In genomic region chr5:14569948-14570691, GRCh38 we compare ENCODE assay signal across 1 cellular context.
A peak's percentile ranks its signal among the peaks of the same experiment; 100 is the strongest.
TF ChIP-seq lines count a peak whose summit lies in the region.

No MANE protein-coding gene starts in this region.

TF ChIP-seq in HepG2, 621 proteins besides CTCF, POLR2A, EP300 and RAD21 (continued from another document and continues in another):
- TF ChIP-seq MXI1 (IDR thresholded peaks at IDR 0.05; ENCODE audit: borderline replicate concordance, low read depth, low read length), result peak; percentile 53; the same call in 1 of the 3 replicates
- TF ChIP-seq, protein P1, sequence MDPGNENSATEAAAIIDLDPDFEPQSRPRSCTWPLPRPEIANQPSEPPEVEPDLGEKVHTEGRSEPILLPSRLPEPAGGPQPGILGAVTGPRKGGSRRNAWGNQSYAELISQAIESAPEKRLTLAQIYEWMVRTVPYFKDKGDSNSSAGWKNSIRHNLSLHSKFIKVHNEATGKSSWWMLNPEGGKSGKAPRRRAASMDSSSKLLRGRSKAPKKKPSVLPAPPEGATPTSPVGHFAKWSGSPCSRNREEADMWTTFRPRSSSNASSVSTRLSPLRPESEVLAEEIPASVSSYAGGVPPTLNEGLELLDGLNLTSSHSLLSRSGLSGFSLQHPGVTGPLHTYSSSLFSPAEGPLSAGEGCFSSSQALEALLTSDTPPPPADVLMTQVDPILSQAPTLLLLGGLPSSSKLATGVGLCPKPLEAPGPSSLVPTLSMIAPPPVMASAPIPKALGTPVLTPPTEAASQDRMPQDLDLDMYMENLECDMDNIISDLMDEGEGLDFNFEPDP (CRISPR knock-in tag; conservative IDR thresholded peaks at IDR 0.05), result no peak
- no peak for TF ChIP-seq LCORL (IDR thresholded peaks at IDR 0.05)
- TF ChIP-seq LCORL (CRISPR knock-in tag; IDR thresholded peaks at IDR 0.05), result peak; percentile 50; the same call in 1 of the 2 replicates
- no peak for TF ChIP-seq ZNF496 (CRISPR knock-in tag; IDR thresholded peaks at IDR 0.05; ENCODE audit: insufficient replicate concordance)
- TF ChIP-seq ZNF674 (CRISPR knock-in tag; IDR thresholded peaks at IDR 0.05; ENCODE audit: low read depth), result no peak
- TF ChIP-seq ZNF652 (CRISPR knock-in tag; IDR thresholded peaks at IDR 0.05; ENCODE audit: borderline replicate concordance, low read depth), result peak; percentile 65; the same call in 1 of the 2 replicates
- no peak for TF ChIP-seq ZNF350 (CRISPR knock-in tag; IDR thresholded peaks at IDR 0.05; ENCODE audit: borderline replicate concordance, low read depth)
- TF ChIP-seq HNF4A (CRISPR knock-in tag; IDR thresholded peaks at IDR 0.05), result 0 out of 2 replicates have a peak, but pooled peaks have one; percentile 12
- no peak for TF ChIP-seq DR1 (CRISPR knock-in tag; IDR thresholded peaks at IDR 0.05)
- no peak for TF ChIP-seq ZNF275 (CRISPR knock-in tag; IDR thresholded peaks at IDR 0.05; ENCODE audit: borderline replicate concordance)
- no peak for TF ChIP-seq KLF11 (CRISPR knock-in tag; IDR thresholded peaks at IDR 0.05)
- no peak for TF ChIP-seq DNMT3B (CRISPR knock-in tag; conservative IDR thresholded peaks at IDR 0.05)
- peak; percentile 41; the same call in 1 of the 2 replicates for TF ChIP-seq CEBPG (CRISPR knock-in tag; IDR thresholded peaks at IDR 0.05)
- peak; percentile 93 for TF ChIP-seq NR2F6 (IDR thresholded peaks at IDR 0.05)
- peak; percentile 97 for TF ChIP-seq NR2F6 (CRISPR knock-in tag; IDR thresholded peaks at IDR 0.05)
- TF ChIP-seq MAFF (IDR thresholded peaks at IDR 0.05; ENCODE audit: low read depth, low read length), result peak; percentile 71
- peak; percentile 93 for TF ChIP-seq HHEX (CRISPR knock-in tag; IDR thresholded peaks at IDR 0.05)
- no peak for TF ChIP-seq ZFYVE20 (CRISPR knock-in tag; IDR thresholded peaks at IDR 0.05; ENCODE audit: borderline replicate concordance, low read depth)
- no peak for TF ChIP-seq HIVEP1 (CRISPR knock-in tag; IDR thresholded peaks at IDR 0.05)
- TF ChIP-seq, protein P2, sequence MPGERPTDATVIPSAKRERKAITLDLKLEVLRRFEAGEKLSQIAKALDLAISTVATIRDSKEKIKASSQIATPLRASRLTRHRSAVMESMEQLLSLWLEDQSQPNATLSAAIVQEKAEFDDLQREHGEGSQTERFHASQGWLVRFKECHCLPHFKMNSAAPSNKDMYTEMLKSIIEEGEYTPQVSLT (CRISPR knock-in tag; IDR thresholded peaks at IDR 0.05; ENCODE audit: borderline replicate concordance, low read depth), result no peak
- TF ChIP-seq ZZZ3 (CRISPR knock-in tag; IDR thresholded peaks at IDR 0.05; ENCODE audit: borderline replicate concordance), result no peak
- TF ChIP-seq, protein P3, sequence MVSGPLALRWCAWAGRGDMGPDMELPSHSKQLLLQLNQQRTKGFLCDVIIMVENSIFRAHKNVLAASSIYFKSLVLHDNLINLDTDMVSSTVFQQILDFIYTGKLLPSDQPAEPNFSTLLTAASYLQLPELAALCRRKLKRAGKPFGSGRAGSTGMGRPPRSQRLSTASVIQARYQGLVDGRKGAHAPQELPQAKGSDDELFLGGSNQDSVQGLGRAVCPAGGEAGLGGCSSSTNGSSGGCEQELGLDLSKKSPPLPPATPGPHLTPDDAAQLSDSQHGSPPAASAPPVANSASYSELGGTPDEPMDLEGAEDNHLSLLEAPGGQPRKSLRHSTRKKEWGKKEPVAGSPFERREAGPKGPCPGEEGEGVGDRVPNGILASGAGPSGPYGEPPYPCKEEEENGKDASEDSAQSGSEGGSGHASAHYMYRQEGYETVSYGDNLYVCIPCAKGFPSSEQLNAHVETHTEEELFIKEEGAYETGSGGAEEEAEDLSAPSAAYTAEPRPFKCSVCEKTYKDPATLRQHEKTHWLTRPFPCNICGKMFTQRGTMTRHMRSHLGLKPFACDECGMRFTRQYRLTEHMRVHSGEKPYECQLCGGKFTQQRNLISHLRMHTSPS (CRISPR knock-in tag; IDR thresholded peaks at IDR 0.05; ENCODE audit: low read depth), result no peak
- TF ChIP-seq ZNF331 (CRISPR knock-in tag; IDR thresholded peaks at IDR 0.05), result peak; percentile 67; the same call in 1 of the 2 replicates
- TF ChIP-seq, protein P4, sequence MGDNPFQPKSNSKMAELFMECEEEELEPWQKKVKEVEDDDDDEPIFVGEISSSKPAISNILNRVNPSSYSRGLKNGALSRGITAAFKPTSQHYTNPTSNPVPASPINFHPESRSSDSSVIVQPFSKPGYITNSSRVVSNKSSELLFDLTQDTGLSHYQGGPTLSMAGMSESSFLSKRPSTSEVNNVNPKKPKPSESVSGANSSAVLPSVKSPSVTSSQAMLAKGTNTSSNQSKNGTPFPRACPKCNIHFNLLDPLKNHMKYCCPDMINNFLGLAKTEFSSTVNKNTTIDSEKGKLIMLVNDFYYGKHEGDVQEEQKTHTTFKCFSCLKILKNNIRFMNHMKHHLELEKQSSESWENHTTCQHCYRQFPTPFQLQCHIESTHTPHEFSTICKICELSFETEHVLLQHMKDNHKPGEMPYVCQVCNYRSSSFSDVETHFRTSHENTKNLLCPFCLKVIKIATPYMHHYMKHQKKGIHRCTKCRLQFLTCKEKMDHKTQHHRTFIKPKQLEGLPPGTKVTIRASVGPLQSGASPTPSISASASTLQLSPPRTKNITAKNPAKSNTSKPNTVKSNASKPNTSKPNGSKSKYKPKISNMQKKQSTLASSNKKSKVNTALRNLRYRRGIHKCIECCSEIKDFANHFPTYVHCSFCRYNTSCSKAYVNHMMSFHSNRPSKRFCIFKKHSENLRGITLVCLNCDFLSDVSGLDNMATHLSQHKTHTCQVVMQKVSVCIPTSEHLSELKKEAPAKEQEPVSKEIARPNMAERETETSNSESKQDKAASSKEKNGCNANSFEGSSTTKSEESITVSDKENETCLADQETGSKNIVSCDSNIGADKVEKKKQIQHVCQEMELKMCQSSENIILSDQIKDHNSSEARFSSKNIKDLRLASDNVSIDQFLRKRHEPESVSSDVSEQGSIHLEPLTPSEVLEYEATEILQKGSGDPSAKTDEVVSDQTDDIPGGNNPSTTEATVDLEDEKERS (CRISPR knock-in tag; IDR thresholded peaks at IDR 0.05), result peak; percentile 73; the same call in 1 of the 2 replicates
- no peak for TF ChIP-seq ZNF790 (CRISPR knock-in tag; IDR thresholded peaks at IDR 0.05; ENCODE audit: borderline replicate concordance)
- peak in 1 of 2 experiments; percentile 66; a peak in 1 of 4 replicates for TF ChIP-seq KLF16 (CRISPR knock-in tag; IDR thresholded peaks at IDR 0.05)
- TF ChIP-seq KLF6 (CRISPR knock-in tag; IDR thresholded peaks at IDR 0.05), result 0 out of 2 replicates have a peak, but pooled peaks have one; percentile 31
- no peak for TF ChIP-seq FOXJ3 (CRISPR knock-in tag; IDR thresholded peaks at IDR 0.05; ENCODE audit: borderline replicate concordance)
- peak; percentile 67; the same call in 1 of the 2 replicates for TF ChIP-seq AHDC1 (CRISPR knock-in tag; IDR thresholded peaks at IDR 0.05; ENCODE audit: borderline replicate concordance)
- TF ChIP-seq, protein P5, sequence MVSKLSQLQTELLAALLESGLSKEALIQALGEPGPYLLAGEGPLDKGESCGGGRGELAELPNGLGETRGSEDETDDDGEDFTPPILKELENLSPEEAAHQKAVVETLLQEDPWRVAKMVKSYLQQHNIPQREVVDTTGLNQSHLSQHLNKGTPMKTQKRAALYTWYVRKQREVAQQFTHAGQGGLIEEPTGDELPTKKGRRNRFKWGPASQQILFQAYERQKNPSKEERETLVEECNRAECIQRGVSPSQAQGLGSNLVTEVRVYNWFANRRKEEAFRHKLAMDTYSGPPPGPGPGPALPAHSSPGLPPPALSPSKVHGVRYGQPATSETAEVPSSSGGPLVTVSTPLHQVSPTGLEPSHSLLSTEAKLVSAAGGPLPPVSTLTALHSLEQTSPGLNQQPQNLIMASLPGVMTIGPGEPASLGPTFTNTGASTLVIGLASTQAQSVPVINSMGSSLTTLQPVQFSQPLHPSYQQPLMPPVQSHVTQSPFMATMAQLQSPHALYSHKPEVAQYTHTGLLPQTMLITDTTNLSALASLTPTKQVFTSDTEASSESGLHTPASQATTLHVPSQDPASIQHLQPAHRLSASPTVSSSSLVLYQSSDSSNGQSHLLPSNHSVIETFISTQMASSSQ (IDR thresholded peaks at IDR 0.05; ENCODE audit: low read depth), result no peak
- TF ChIP-seq, protein P5 (CRISPR knock-in tag; IDR thresholded peaks at IDR 0.05; ENCODE audit: borderline replicate concordance), result peak; percentile 19; the same call in 1 of the 2 replicates
- no peak for TF ChIP-seq DMAP1 (CRISPR knock-in tag; IDR thresholded peaks at IDR 0.05)
- TF ChIP-seq MED8 (CRISPR knock-in tag; IDR thresholded peaks at IDR 0.05; ENCODE audit: insufficient replicate concordance), result no peak
- TF ChIP-seq ZNF781 (CRISPR knock-in tag; IDR thresholded peaks at IDR 0.05; ENCODE audit: borderline replicate concordance, not compliant biosample characterization), result no peak
- peak; percentile 53 for TF ChIP-seq CREB1 (IDR thresholded peaks at IDR 0.05)
- no peak for TF ChIP-seq CREB1 (CRISPR knock-in tag; IDR thresholded peaks at IDR 0.05)
- TF ChIP-seq FOXA1 (IDR thresholded peaks at IDR 0.05), result peak; percentile 82
- peak; percentile 95 for TF ChIP-seq FOXA1 (CRISPR knock-in tag; IDR thresholded peaks at IDR 0.05)
- no peak for TF ChIP-seq TP53 (CRISPR knock-in tag; conservative IDR thresholded peaks at IDR 0.05)
- TF ChIP-seq ZSCAN12 (CRISPR knock-in tag; IDR thresholded peaks at IDR 0.05), result no peak
- no peak for TF ChIP-seq ZNF556 (CRISPR knock-in tag; IDR thresholded peaks at IDR 0.05; ENCODE audit: borderline replicate concordance)
